In genomic region chr10:99938563-99938962, GRCh38 we compare ENCODE assay signal across 12 cellular contexts.
DNase-seq lines count a peak whose midpoint lies in the region; ATAC-seq and TF ChIP-seq lines count a peak whose summit lies in the region.
"Had no signal": no experiment of that assay in that cellular context is flagged by ENCODE, and none has a peak within 500 bp of the region (broad histone marks: within the 10 kb centered on the region; RNA-seq: fewer than 3 reads in every experiment).

No MANE protein-coding gene starts in this region.

- ATAC-seq in GM19043 (IDR thresholded peaks at IDR 0.05; ENCODE audit: low read depth, unreplicated experiment) (peak; percentile 76), HG02884 (IDR thresholded peaks at IDR 0.05; ENCODE audit: unreplicated experiment) (peak; percentile 92)
- ATAC-seq: HCT116 had no signal

- peaks cover 0 to 3% (median 0%) of the 10 kb centered on the region in 8 donors for H3K9me3 Mint-ChIP-seq in CD4-positive, alpha-beta memory T cell

- peaks cover 0 to 18% of the 10 kb centered on the region in 2 donors for H3K36me3 Mint-ChIP-seq in CD4-positive, alpha-beta memory T cell

- no peak overlapping the region for H3K27ac ChIP-seq in CD4-positive, alpha-beta memory T cell (ENCODE audit: low read depth, low read length)
- no peak overlapping the region for H3K27ac ChIP-seq in adrenal gland
- H3K27ac ChIP-seq: ascending aorta had no signal

- TF ChIP-seq CTCF in GM06990 (IDR thresholded peaks at IDR 0.05; ENCODE audit: insufficient read depth, low read length, poor library complexity, severe bottlenecking) (no peak), adrenal gland (IDR thresholded peaks at IDR 0.05) (no peak)

- no peak overlapping the region for H3K4me3 ChIP-seq in GM06990 (replicated peaks; ENCODE audit: low read depth, low read length)
- H3K4me3 ChIP-seq in CD4-positive, alpha-beta memory T cell (ENCODE audit: low read length in 2 of 2) = no peak overlapping the region
- H3K4me3 ChIP-seq in adrenal gland = no peak overlapping the region
- H3K4me3 ChIP-seq: ascending aorta had no signal

- DNase-seq in GM06990 (ENCODE audit: extremely low read depth, insufficient read length) (peak; percentile 77), NCI-H69 (lab: John Stamatoyannopoulos, UW) (peak; percentile 13), T-helper 9 cell (no peak), NCI-H1436 treated with DMSO at 0.1 percent for 48 hours (lab: John Stamatoyannopoulos, UW) (no peak), adrenal gland (no peak)
- DNase-seq in CD4-positive, alpha-beta memory T cell = no peak
- DNase-seq: CD4-positive, CD25-positive, alpha-beta regulatory T cell; head of caudate nucleus had no signal

- 42 to 61% (median 47%) methylated on average over 3 of the region's 3 CpGs for WGBS in adrenal gland, 4 donors

- POLR2A ChIA-PET in CD4-positive, alpha-beta memory T cell (lab: Charles Lee; ENCODE audit: partially characterized antibody) = no interaction called here

- no peak overlapping the region for H3K27ac Mint-ChIP-seq in CD4-positive, alpha-beta memory T cell
- H3K27ac Mint-ChIP-seq: CD4-positive, CD25-positive, alpha-beta regulatory T cell had no signal

- intact Hi-C loops in CD4-positive, alpha-beta memory T cell (cut with micrococcal nuclease) = no loop called here
- intact Hi-C loops in adrenal gland (cut with DNase I) = no loop called here

- H3K27me3 ChIP-seq in GM06990 (replicated peaks; ENCODE audit: control insufficient read depth, insufficient read depth, low read length) (no peaks in the 10 kb centered on the region), adrenal gland (no peaks in the 10 kb centered on the region)
- H3K27me3 ChIP-seq in CD4-positive, alpha-beta memory T cell (ENCODE audit: insufficient read depth, low read length) = no peaks in the 10 kb centered on the region
- H3K27me3 ChIP-seq: ascending aorta had no signal

- H3K36me3 ChIP-seq in GM06990 (ENCODE audit: control insufficient read depth, insufficient read depth, low read length) = peaks cover 6% of the 10 kb centered on the region
- no peaks in the 10 kb centered on the region for H3K36me3 ChIP-seq in CD4-positive, alpha-beta memory T cell (ENCODE audit: insufficient read depth, low read length)
- no peaks in the 10 kb centered on the region for H3K36me3 ChIP-seq in adrenal gland (replicated peaks in 1 of 2)
- H3K36me3 ChIP-seq: ascending aorta had no signal

- CTCF ChIA-PET in CD4-positive, alpha-beta memory T cell (lab: Charles Lee; ENCODE audit: partially characterized antibody) = no interaction called here

- no peaks in the 10 kb centered on the region for H3K27me3 Mint-ChIP-seq in CD4-positive, alpha-beta memory T cell
- H3K27me3 Mint-ChIP-seq: CD4-positive, CD25-positive, alpha-beta regulatory T cell had no signal

- H3K4me1 ChIP-seq in CD4-positive, alpha-beta memory T cell (ENCODE audit: insufficient read depth, low read length) = no peaks in the 10 kb centered on the region
- H3K4me1 ChIP-seq in adrenal gland (replicated peaks in 1 of 2) = peaks cover 0 to 4% of the 10 kb centered on the region in 2 donors
- H3K4me1 ChIP-seq: ascending aorta had no signal

- TF ChIP-seq POLR2A in adrenal gland (IDR thresholded peaks at IDR 0.05) = no peak

- H3K4me3 Mint-ChIP-seq in CD4-positive, alpha-beta memory T cell = no peak overlapping the region

- no peaks in the 10 kb centered on the region for H3K4me1 Mint-ChIP-seq in CD4-positive, alpha-beta memory T cell
- H3K4me1 Mint-ChIP-seq: CD4-positive, CD25-positive, alpha-beta regulatory T cell had no signal

- H3K9me3 ChIP-seq in CD4-positive, alpha-beta memory T cell (ENCODE audit: control insufficient read depth in 1 of 2, low read length in 2 of 2) = no peaks in the 10 kb centered on the region
- H3K9me3 ChIP-seq in adrenal gland (replicated peaks in 1 of 3) = no peaks in the 10 kb centered on the region
- H3K9me3 ChIP-seq: ascending aorta had no signal

Comparison
In these comparisons a context has a peak if more than half of its experiments do, and no peak if none do; other contexts are left out.
1. DNase-seq: peak in GM06990 (single experiment) and NCI-H69 (single experiment); none in CD4-positive, alpha-beta memory T cell (0 of 5), T-helper 9 cell (single experiment), NCI-H1436 treated with DMSO at 0.1 percent for 48 hours (single experiment) and adrenal gland (0 of 7).